7 cellular contexts compared by ENCODE assay signal in the genomic region with DNA sequence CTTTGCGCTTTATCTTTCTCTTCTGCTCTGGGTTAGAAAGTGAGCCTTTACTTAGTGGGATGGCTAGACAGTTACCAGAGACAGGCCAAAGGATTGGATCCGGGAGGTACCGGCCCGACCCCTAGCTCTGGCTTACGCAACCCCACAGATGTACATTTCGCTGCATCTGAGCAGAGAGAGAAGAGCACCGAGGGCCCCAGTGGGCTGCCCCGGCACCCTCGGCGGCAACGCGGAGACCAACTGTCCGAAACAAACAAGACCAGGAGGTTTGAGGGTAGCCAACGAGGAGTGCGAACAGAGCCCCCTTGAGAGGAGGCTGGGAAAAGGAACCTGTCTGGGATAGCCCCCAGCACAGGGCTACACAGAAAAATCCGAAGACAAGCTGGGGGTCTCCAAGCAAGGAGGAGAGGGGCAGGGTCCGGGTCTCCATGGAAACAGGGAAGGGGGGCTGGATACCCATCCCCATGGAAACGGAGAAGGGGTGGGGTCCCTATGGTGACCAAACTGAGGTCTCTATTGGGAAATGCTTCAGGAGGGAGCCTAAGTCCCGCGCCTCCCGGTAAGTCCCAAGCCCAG. TPM values are rescaled to one million over a fixed set of nuclear protein-coding genes. Genes with fewer than 3 reads are reported as not detected.
A peak's percentile ranks its signal among the peaks of the same experiment; 100 is the strongest.
DNase-seq lines count a peak whose midpoint lies in the region; ATAC-seq and TF ChIP-seq lines count a peak whose summit lies in the region.

No MANE protein-coding gene starts in this region.

- H3K9me3 Mint-ChIP-seq in naive thymus-derived CD4-positive, alpha-beta T cell: no peaks in the 10 kb centered on the region

- no peaks in the 10 kb centered on the region for H3K27me3 Mint-ChIP-seq in naive thymus-derived CD4-positive, alpha-beta T cell

- peak overlapping the region; percentile 56 for H3K27ac ChIP-seq in RWPE2 (ENCODE audit: poor library complexity, severe bottlenecking)
- H3K27ac ChIP-seq in naive thymus-derived CD4-positive, alpha-beta T cell (ENCODE audit: low read depth, low read length): peak overlapping the region; percentile 89

- DNase-seq in RWPE2 (ENCODE audit: low spot score) (no peak), epidermal melanocyte (ENCODE audit: insufficient read length, low spot score) (peak; percentile 40), DMS79 treated with DMSO at 0.1 percent for 48 hours (lab: John Stamatoyannopoulos, UW) (no peak), NCI-H1694 (lab: John Stamatoyannopoulos, UW) (no peak)
- DNase-seq in naive thymus-derived CD4-positive, alpha-beta T cell: peak in 1 of 9 donors; percentile 9

- peak overlapping the region; percentile 90 to 98 (median 94) for H3K27ac Mint-ChIP-seq in naive thymus-derived CD4-positive, alpha-beta T cell

- peaks cover 7 to 11% (median 10%) of the 10 kb centered on the region in 5 donors for H3K36me3 Mint-ChIP-seq in naive thymus-derived CD4-positive, alpha-beta T cell

- H3K4me3 ChIP-seq in RWPE2 (ENCODE audit: severe bottlenecking): peak overlapping the region; percentile 95
- H3K4me3 ChIP-seq in naive thymus-derived CD4-positive, alpha-beta T cell (ENCODE audit: low read length): peak overlapping the region; percentile 94

- POLR2A ChIA-PET in naive thymus-derived CD4-positive, alpha-beta T cell (lab: Charles Lee): interaction anchor here (0.6 to 2.4 kb wide), 9 partner anchors 9 to 380 kb away, joined by 3 to 21 read pairs (median 4); a partner anchor contains a TSS

- TF ChIP-seq CTCF in RWPE2 (IDR thresholded peaks at IDR 0.05; ENCODE audit: poor library complexity, severe bottlenecking): no peak

- CTCF ChIA-PET in naive thymus-derived CD4-positive, alpha-beta T cell (lab: Charles Lee): interaction anchor here (0.8 to 1.7 kb wide), 4 partner anchors 8 to 263 kb away, joined by 3 to 9 read pairs (median 3); a partner anchor contains a TSS

- H3K4me1 ChIP-seq in RWPE2 (ENCODE audit: insufficient read depth, poor library complexity, severe bottlenecking): peaks cover 19% of the 10 kb centered on the region
- H3K4me1 ChIP-seq in naive thymus-derived CD4-positive, alpha-beta T cell (ENCODE audit: control insufficient read depth in 2 of 2, insufficient read depth in 2 of 2, low read length in 2 of 2): peaks cover 12 to 19% of the 10 kb centered on the region in 2 donors

- peaks cover 26% of the 10 kb centered on the region for H3K36me3 ChIP-seq in RWPE2 (ENCODE audit: low read depth)
- peaks cover 0 to 22% (median 7%) of the 10 kb centered on the region in 3 experiments for H3K36me3 ChIP-seq in naive thymus-derived CD4-positive, alpha-beta T cell (ENCODE audit: control insufficient read depth in 2 of 3, insufficient read depth in 3 of 3, low read length in 3 of 3)

- peak; percentile 12 for ATAC-seq in GM18517 (IDR thresholded peaks at IDR 0.05; ENCODE audit: unreplicated experiment)
- peak; percentile 24 for ATAC-seq in HG02678 (IDR thresholded peaks at IDR 0.05; ENCODE audit: unreplicated experiment)
- ATAC-seq in RWPE2 (ENCODE audit: low read depth): peak; percentile 2; the same call in 2 of the 3 replicates
- no peak for ATAC-seq in naive thymus-derived CD4-positive, alpha-beta T cell

- no peaks in the 10 kb centered on the region for H3K27me3 ChIP-seq in RWPE2 (ENCODE audit: insufficient read depth, poor library complexity, severe bottlenecking)
- no peaks in the 10 kb centered on the region for H3K27me3 ChIP-seq in naive thymus-derived CD4-positive, alpha-beta T cell (ENCODE audit: control insufficient read depth in 2 of 2, insufficient read depth in 2 of 2, low read length in 2 of 2)

- peaks cover 32 to 46% (median 39%) of the 10 kb centered on the region in 7 donors for H3K4me1 Mint-ChIP-seq in naive thymus-derived CD4-positive, alpha-beta T cell

- intact Hi-C loops in naive thymus-derived CD4-positive, alpha-beta T cell (cut with micrococcal nuclease): loop anchor here (1.0 to 2.0 kb wide), 9 partner anchors 51 to 1000 kb away; a partner anchor contains a TSS

- no peaks in the 10 kb centered on the region for H3K9me3 ChIP-seq in RWPE2 (ENCODE audit: severe bottlenecking)
- no peaks in the 10 kb centered on the region for H3K9me3 ChIP-seq in naive thymus-derived CD4-positive, alpha-beta T cell (ENCODE audit: control insufficient read depth in 2 of 3, low read length in 3 of 3)

- peak overlapping the region; percentile 89 to 100 (median 96) for H3K4me3 Mint-ChIP-seq in naive thymus-derived CD4-positive, alpha-beta T cell

RNA-seq across cellular contexts. Expression of a gene that starts 0.4 kb away (rescaled TPM):
- total RNA-seq in naive thymus-derived CD4-positive, alpha-beta T cell: 10 to 100 TPM; 22.9 to 45.2 (median 27.1) TPM
- 10 to 100 TPM; 25.2 to 27.1 TPM for polyA plus RNA-seq in naive thymus-derived CD4-positive, alpha-beta T cell

RNA-seq across cellular contexts. Expression of a gene that starts 51.0 kb away (rescaled TPM):
- total RNA-seq in naive thymus-derived CD4-positive, alpha-beta T cell: 10 to 100 TPM; 13.1 to 30.6 (median 22.3) TPM
- 10 to 100 TPM; 13.4 to 17.0 TPM for polyA plus RNA-seq in naive thymus-derived CD4-positive, alpha-beta T cell

RNA-seq across cellular contexts. Expression of a gene that starts 51.4 kb away (rescaled TPM):
- total RNA-seq in naive thymus-derived CD4-positive, alpha-beta T cell: 10 to 100 TPM; 11.4 to 20.6 (median 11.7) TPM
- 10 to 100 TPM; 24.8 to 26.4 TPM for polyA plus RNA-seq in naive thymus-derived CD4-positive, alpha-beta T cell
